Comparison of ENCODE assay signal across 28 cellular contexts in the genomic region with DNA sequence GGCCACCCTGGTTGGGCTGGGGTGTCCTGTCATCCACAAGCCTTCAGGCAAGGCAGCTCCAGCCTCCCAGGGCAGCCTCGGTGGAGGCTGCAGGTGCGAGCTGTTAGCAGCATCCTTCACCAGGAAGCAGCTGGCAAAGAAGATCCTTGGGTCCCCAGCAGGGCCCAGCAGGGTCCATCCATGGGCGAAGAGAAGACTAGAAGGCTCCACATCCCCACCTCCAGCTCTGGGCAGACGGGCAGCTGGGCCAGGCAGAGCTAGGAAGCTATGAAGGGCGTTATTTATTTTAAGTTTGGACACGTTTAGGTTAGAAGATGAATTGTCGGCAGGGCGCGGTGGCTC.
"Had no signal": no experiment of that assay in that cellular context is flagged by ENCODE, and none has a peak within 500 bp of the region (broad histone marks: within the 10 kb centered on the region; RNA-seq: fewer than 3 reads in every experiment).

No MANE protein-coding gene starts in this region.

- H3K27me3 Mint-ChIP-seq: stimulated activated naive B cell treated with anti-CD40 and anti-IgM and Interleukin-4, amounts not matched to agents 10 μg/mL and 1 μg/mL and 100 μg/mL, for 72 hours; stimulated activated naive CD8-positive, alpha-beta T cell treated with anti-CD3 and anti-CD28 coated beads, Interleukin-15, Interleukin-2, amounts not matched to agents 100 ng/mL and 50 ng/mL, for 24 hours had no signal

- H3K9me3 Mint-ChIP-seq: natural killer cell treated with Interleukin-12 subunit alpha and Interleukin-12 subunit beta and Interleukin-15 and Interleukin-18, amount 100 ng/mL, for 72 hours; neural crest cell; stimulated activated naive B cell treated with anti-CD40 and anti-IgM and Interleukin-4, amounts not matched to agents 10 μg/mL and 1 μg/mL and 100 μg/mL, for 72 hours; stimulated activated naive CD8-positive, alpha-beta T cell treated with anti-CD3 and anti-CD28 coated beads, Interleukin-15, Interleukin-2, amounts not matched to agents 100 ng/mL and 50 ng/mL, for 24 hours had no signal

- H3K9me3 ChIP-seq: neutrophil, ovary, psoas muscle, right lobe of liver, sigmoid colon, thoracic aorta, thyroid gland, tibial nerve, upper lobe of left lung, uterus had no signal

- H3K9ac ChIP-seq: parathyroid adenoma had no signal

- H3K36me3 Mint-ChIP-seq: naive thymus-derived CD8-positive, alpha-beta T cell; natural killer cell treated with Interleukin-12 subunit alpha and Interleukin-12 subunit beta and Interleukin-15 and Interleukin-18, amount 100 ng/mL, for 72 hours; stimulated activated effector memory CD8-positive, alpha-beta T cell treated with anti-CD3 and anti-CD28 coated beads, Interleukin-12 subunit alpha, Interleukin-12 subunit beta, amount 100 ng/mL, for 72 hours; stimulated activated naive B cell treated with anti-CD40 and anti-IgM and Interleukin-4, amounts not matched to agents 10 μg/mL and 1 μg/mL and 100 μg/mL, for 72 hours had no signal

- H3K4me1 ChIP-seq: parathyroid adenoma, psoas muscle, right lobe of liver, sigmoid colon, stomach, thyroid gland, tibial nerve, upper lobe of left lung, uterus had no signal

- H3K27ac ChIP-seq: neutrophil, ovary, parathyroid adenoma, psoas muscle, right lobe of liver, sigmoid colon, stomach, thoracic aorta, thyroid gland, tibial nerve, upper lobe of left lung, uterus had no signal

- H3K27ac Mint-ChIP-seq: naive thymus-derived CD8-positive, alpha-beta T cell; natural killer cell treated with Interleukin-12 subunit alpha and Interleukin-12 subunit beta and Interleukin-15 and Interleukin-18, amount 100 ng/mL, for 72 hours; nephron progenitor cell; progenitor cell of endocrine pancreas; stimulated activated effector memory CD8-positive, alpha-beta T cell treated with anti-CD3 and anti-CD28 coated beads, Interleukin-12 subunit alpha, Interleukin-12 subunit beta, amount 100 ng/mL, for 72 hours; stimulated activated naive B cell treated with anti-CD40 and anti-IgM and Interleukin-4, amounts not matched to agents 10 μg/mL and 1 μg/mL and 100 μg/mL, for 72 hours; stimulated activated naive CD8-positive, alpha-beta T cell treated with anti-CD3 and anti-CD28 coated beads, Interleukin-15, Interleukin-2, amounts not matched to agents 100 ng/mL and 50 ng/mL, for 24 hours had no signal

- H3K27me3 ChIP-seq: neutrophil, ovary, right lobe of liver, sigmoid colon, thyroid gland, tibial nerve, upper lobe of left lung, uterus had no signal

- H3K4me3 Mint-ChIP-seq: naive thymus-derived CD8-positive, alpha-beta T cell; natural killer cell treated with Interleukin-12 subunit alpha and Interleukin-12 subunit beta and Interleukin-15 and Interleukin-18, amount 100 ng/mL, for 72 hours; nephron progenitor cell; neural crest cell; stimulated activated effector memory CD8-positive, alpha-beta T cell treated with anti-CD3 and anti-CD28 coated beads, Interleukin-12 subunit alpha, Interleukin-12 subunit beta, amount 100 ng/mL, for 72 hours; stimulated activated naive B cell treated with anti-CD40 and anti-IgM and Interleukin-4, amounts not matched to agents 10 μg/mL and 1 μg/mL and 100 μg/mL, for 72 hours; stimulated activated naive CD8-positive, alpha-beta T cell treated with anti-CD3 and anti-CD28 coated beads, Interleukin-15, Interleukin-2, amounts not matched to agents 100 ng/mL and 50 ng/mL, for 24 hours had no signal

- H3K4me3 ChIP-seq: ovary, psoas muscle, right lobe of liver, sigmoid colon, stomach, thoracic aorta, thyroid gland, tibial nerve, upper lobe of left lung, uterus had no signal

- DNase-seq: naive thymus-derived CD8-positive, alpha-beta T cell; nephron progenitor cell; nucleus accumbens; ovary; psoas muscle; right cardiac atrium; right lobe of liver; sigmoid colon; small intestine; stimulated activated CD4-positive, alpha-beta T cell treated with anti-CD3 and anti-CD28 coated beads, Interleukin-15, amount 100 ng/mL, for 24 hours; stimulated activated CD4-positive, alpha-beta T cell treated with anti-CD3 and anti-CD28 coated beads, Interleukin-2, amount 100 ng/mL, for 24 hours; stimulated activated CD4-positive, alpha-beta T cell treated with anti-CD3 and anti-CD28 coated beads, Interleukin-2, amount 100 ng/mL, for 48 hours; stimulated activated CD4-positive, alpha-beta T cell treated with anti-CD3 and anti-CD28 coated beads, Interleukin-4, amount 100 ng/mL, for 24 hours; stimulated activated naive B cell treated with anti-CD40 and anti-IgM and Interleukin-4, amounts not matched to agents 10 μg/mL and 1 μg/mL and 100 μg/mL, for 72 hours; stimulated activated naive CD4-positive, alpha-beta T cell treated with Interleukin-2 at 50 U/mL for 16 hours; stomach; thyroid gland; upper lobe of left lung; uterus had no signal

- H3K36me3 ChIP-seq: neutrophil, ovary, right lobe of liver, sigmoid colon, stomach, thoracic aorta, thyroid gland, tibial nerve, upper lobe of left lung, uterus had no signal

- H3K4me1 Mint-ChIP-seq: naive thymus-derived CD8-positive, alpha-beta T cell; stimulated activated effector memory CD8-positive, alpha-beta T cell treated with anti-CD3 and anti-CD28 coated beads, Interleukin-12 subunit alpha, Interleukin-12 subunit beta, amount 100 ng/mL, for 72 hours; stimulated activated naive B cell treated with anti-CD40 and anti-IgM and Interleukin-4, amounts not matched to agents 10 μg/mL and 1 μg/mL and 100 μg/mL, for 72 hours had no signal
